Comparison of ENCODE assay signal across 16 cellular contexts in genomic region chr1:47887060-47887851, GRCh38.
DNase-seq lines count a peak whose midpoint lies in the region; ATAC-seq, FAIRE-seq and TF ChIP-seq lines count a peak whose summit lies in the region.
"Had no signal": no experiment of that assay in that cellular context is flagged by ENCODE, and none has a peak within 500 bp of the region (broad histone marks: within the 10 kb centered on the region; RNA-seq: fewer than 3 reads in every experiment).

No MANE protein-coding gene starts in this region.

- H3K36me3 Mint-ChIP-seq in WTC11: no peaks in the 10 kb centered on the region
- H3K36me3 Mint-ChIP-seq in endodermal cell (ENCODE audit: low read depth): peaks cover 2% of the 10 kb centered on the region
- H3K36me3 Mint-ChIP-seq in progenitor cell of endocrine pancreas (ENCODE audit: insufficient read depth): no peaks in the 10 kb centered on the region
- no peaks in the 10 kb centered on the region for H3K36me3 Mint-ChIP-seq in effector memory CD8-positive, alpha-beta T cell (ENCODE audit: insufficient read depth)
- H3K36me3 Mint-ChIP-seq: CD14-positive monocyte; CD4-positive, alpha-beta memory T cell had no signal

- H3K4me1 ChIP-seq in HepG2 (ENCODE audit: insufficient read depth, low read length) (peaks cover 59% of the 10 kb centered on the region), right lobe of liver (no peaks in the 10 kb centered on the region), endodermal cell (ENCODE audit: control insufficient read depth, insufficient read depth, low read length) (peaks cover 10% of the 10 kb centered on the region)
- H3K4me1 ChIP-seq: BLaER1, HAP-1 had no signal

- BruUV-seq in HepG2 (replicated peaks; lab: Mats Ljungman, UMichigan): no TSS peak

- H3K4me2 ChIP-seq in HepG2 (ENCODE audit: low read depth, low read length): no peak overlapping the region; the same call in 1 of the 2 replicates
- H3K4me2 ChIP-seq: BLaER1 had no signal

- no peak for TF ChIP-seq POLR2A in HepG2 (IDR thresholded peaks at IDR 0.05; ENCODE audit: insufficient read depth in 1 of 2, low read depth in 2 of 2, low read length in 2 of 2)
- no peak for TF ChIP-seq POLR2A in right lobe of liver (IDR thresholded peaks at IDR 0.05)

- CTCF ChIA-PET in HepG2 (lab: Yijun Ruan, JAX; ENCODE audit: low intra/inter-chr PET ratio, low total read pairs): no interaction called here
- CTCF ChIA-PET in WTC11 (lab: Charles Lee): no interaction called here

- TF ChIP-seq CTCF in HepG2 (CRISPR knock-in tag; IDR thresholded peaks at IDR 0.05): no peak
- TF ChIP-seq CTCF in right lobe of liver (IDR thresholded peaks at IDR 0.05): no peak
- no peak for TF ChIP-seq CTCF in WTC11 (IDR thresholded peaks at IDR 0.05)
- TF ChIP-seq CTCF in endodermal cell (conservative IDR thresholded peaks at IDR 0.05): no peak
- no peak for TF ChIP-seq CTCF in progenitor cell of endocrine pancreas (IDR thresholded peaks at IDR 0.05; ENCODE audit: unreplicated experiment)

- DNase-seq in HepG2 (ENCODE audit: low spot score) (no peak), right lobe of liver (no peak), WTC11 (ENCODE audit: low spot score) (no peak), endodermal cell (peak; percentile 72), progenitor cell of endocrine pancreas (ENCODE audit: low spot score, unreplicated experiment) (no peak), NCI-H2029 treated with DMSO at 0.1 percent for 48 hours (lab: John Stamatoyannopoulos, UW) (no peak)
- no peak for DNase-seq in effector memory CD8-positive, alpha-beta T cell
- DNase-seq: 8988T; Calu3; CD4-positive, alpha-beta memory T cell; DMS79 treated with DMSO at 0.1 percent for 48 hours; GF-D8 had no signal

- intact Hi-C loops in HepG2 (cut with micrococcal nuclease; ENCODE audit: unreplicated experiment): no loop called here
- intact Hi-C loops in right lobe of liver (cut with DNase I): no loop called here

- H3K9me3 ChIP-seq in HepG2 (ENCODE audit: low read length) (no peaks in the 10 kb centered on the region), right lobe of liver (no peaks in the 10 kb centered on the region), endodermal cell (ENCODE audit: control insufficient read depth, low read length) (no peaks in the 10 kb centered on the region)
- H3K9me3 ChIP-seq: BLaER1, HAP-1 had no signal

- no peaks in the 10 kb centered on the region for H3K79me2 ChIP-seq in HepG2 (ENCODE audit: insufficient read depth, low read length)

- H3K9ac ChIP-seq in HepG2 (ENCODE audit: insufficient read depth, low read depth, low read length): no peak overlapping the region
- no peak overlapping the region for H3K9ac ChIP-seq in endodermal cell (ENCODE audit: extremely low read depth, low read length, poor library complexity, severe bottlenecking)
- H3K9ac ChIP-seq: BLaER1 had no signal

- POLR2A ChIA-PET in HepG2 (lab: Yijun Ruan, JAX) (interaction anchor here (1.2 kb wide), 1 partner anchor 32 kb away, joined by 3 read pairs; no protein-coding TSS in a partner anchor), WTC11 (lab: Charles Lee) (no interaction called here)

- TF ChIP-seq EP300 in HepG2 (IDR thresholded peaks at IDR 0.05; ENCODE audit: low read depth in 2 of 2, low read length in 2 of 2) (no peak), HepG2 (CRISPR knock-in tag; IDR thresholded peaks at IDR 0.05; ENCODE audit: borderline replicate concordance) (no peak)

- H3K9me3 Mint-ChIP-seq in WTC11: no peaks in the 10 kb centered on the region
- H3K9me3 Mint-ChIP-seq in endodermal cell: no peaks in the 10 kb centered on the region
- no peaks in the 10 kb centered on the region for H3K9me3 Mint-ChIP-seq in progenitor cell of endocrine pancreas (ENCODE audit: low read depth)
- H3K9me3 Mint-ChIP-seq in effector memory CD8-positive, alpha-beta T cell: no peaks in the 10 kb centered on the region
- H3K9me3 Mint-ChIP-seq: CD14-positive monocyte; CD4-positive, alpha-beta memory T cell had no signal

- no peaks in the 10 kb centered on the region for H3K36me3 ChIP-seq in HepG2 (replicated peaks in 1 of 2; ENCODE audit: control insufficient read depth in 1 of 2, insufficient read depth in 2 of 2, low read length in 2 of 2)
- H3K36me3 ChIP-seq in right lobe of liver: no peaks in the 10 kb centered on the region
- H3K36me3 ChIP-seq in endodermal cell (ENCODE audit: control insufficient read depth, insufficient read depth, low read length): peaks cover 10% of the 10 kb centered on the region
- H3K36me3 ChIP-seq: BLaER1, HAP-1 had no signal

- H3K27ac Mint-ChIP-seq in WTC11: no peak overlapping the region
- H3K27ac Mint-ChIP-seq in endodermal cell: no peak overlapping the region
- no peak overlapping the region for H3K27ac Mint-ChIP-seq in progenitor cell of endocrine pancreas
- no peak overlapping the region for H3K27ac Mint-ChIP-seq in effector memory CD8-positive, alpha-beta T cell
- H3K27ac Mint-ChIP-seq: CD14-positive monocyte; CD4-positive, alpha-beta memory T cell had no signal

- no peak overlapping the region for H3K4me3 Mint-ChIP-seq in WTC11
- no peak overlapping the region for H3K4me3 Mint-ChIP-seq in endodermal cell
- no peak overlapping the region for H3K4me3 Mint-ChIP-seq in progenitor cell of endocrine pancreas (ENCODE audit: low read depth)
- no peak overlapping the region for H3K4me3 Mint-ChIP-seq in effector memory CD8-positive, alpha-beta T cell
- H3K4me3 Mint-ChIP-seq: CD14-positive monocyte; CD4-positive, alpha-beta memory T cell had no signal

- in situ Hi-C loops in HepG2 (cut with HindIII; ENCODE audit: extremely low pct_ligation_motif_present, low pct_unique_long_range_greater_than_20kb): no loop called here

- ATAC-seq in HepG2 (no peak; the same call in 2 of the 3 replicates), right lobe of liver (no peak), WTC11 (peak; percentile 76)
- ATAC-seq in effector memory CD8-positive, alpha-beta T cell (replicated peaks): no peak

- peaks cover 15% of the 10 kb centered on the region for H3K4me1 Mint-ChIP-seq in WTC11
- H3K4me1 Mint-ChIP-seq in endodermal cell: peaks cover 19% of the 10 kb centered on the region
- peaks cover 4% of the 10 kb centered on the region for H3K4me1 Mint-ChIP-seq in progenitor cell of endocrine pancreas (ENCODE audit: low read depth)
- H3K4me1 Mint-ChIP-seq in effector memory CD8-positive, alpha-beta T cell (ENCODE audit: low read depth in 2 of 2): no peaks in the 10 kb centered on the region
- H3K4me1 Mint-ChIP-seq: CD14-positive monocyte; CD4-positive, alpha-beta memory T cell had no signal

- TF ChIP-seq RAD21 in HepG2 (CRISPR knock-in tag; IDR thresholded peaks at IDR 0.05): no peak

- H3K27me3 Mint-ChIP-seq in WTC11 (ENCODE audit: low read depth) (no peaks in the 10 kb centered on the region), endodermal cell (ENCODE audit: insufficient read depth) (no peaks in the 10 kb centered on the region), progenitor cell of endocrine pancreas (no peaks in the 10 kb centered on the region)
- peaks cover 11 to 22% of the 10 kb centered on the region in 2 donors for H3K27me3 Mint-ChIP-seq in effector memory CD8-positive, alpha-beta T cell

- no peak for FAIRE-seq in HepG2 (lab: Jason Lieb, UNC)
- FAIRE-seq: HTR-8/SVneo had no signal

- no peak overlapping the region for H3K4me3 ChIP-seq in HepG2 (replicated peaks in 1 of 3; ENCODE audit: insufficient read depth in 1 of 3, low read depth in 2 of 3, low read length in 3 of 3)
- H3K4me3 ChIP-seq in right lobe of liver: no peak overlapping the region
- H3K4me3 ChIP-seq in endodermal cell (ENCODE audit: low read length): no peak overlapping the region
- H3K4me3 ChIP-seq: BLaER1, HAP-1 had no signal

- no peaks in the 10 kb centered on the region for H4K20me1 ChIP-seq in HepG2 (ENCODE audit: insufficient read depth, low read length)
- H4K20me1 ChIP-seq: BLaER1 had no signal

- 61% methylated on average over 9 of the region's 10 CpGs for WGBS in HepG2 (ENCODE audit: low lambda C conversion rate)
- WGBS in right lobe of liver (ENCODE audit: insufficient coverage, low coverage, low lambda C conversion rate, missing lambda C conversion rate): 100% methylated on average over 1 of the region's 10 CpGs
- WGBS in endodermal cell (ENCODE audit: insufficient coverage in 1 of 2, insufficient read length in 1 of 2), 2 experiments: 81 to 83% methylated on average over 8 to 10 of the region's 10 CpGs

- no peaks in the 10 kb centered on the region for H3K27me3 ChIP-seq in HepG2 (ENCODE audit: control insufficient read depth in 1 of 2, insufficient read depth in 2 of 2, low read length in 2 of 2)
- no peaks in the 10 kb centered on the region for H3K27me3 ChIP-seq in right lobe of liver
- H3K27me3 ChIP-seq in endodermal cell (ENCODE audit: control insufficient read depth, insufficient read depth, low read length, poor library complexity, severe bottlenecking): no peaks in the 10 kb centered on the region
- H3K27me3 ChIP-seq: BLaER1 had no signal

- no peak overlapping the region for H2AFZ ChIP-seq in HepG2 (ENCODE audit: low read length)

- H3K27ac ChIP-seq in HepG2 (ENCODE audit: extremely low read length, insufficient read depth, low read length) (no peak overlapping the region), right lobe of liver (no peak overlapping the region), endodermal cell (ENCODE audit: low read depth, low read length) (no peak overlapping the region)
- H3K27ac ChIP-seq: BLaER1 had no signal

TF ChIP-seq in HepG2, 621 proteins besides CTCF, POLR2A, EP300 and RAD21:
- no peak for TF ChIP-seq PRPF4 (IDR thresholded peaks at IDR 0.05; ENCODE audit: low read depth, low read length, poor library complexity, severe bottlenecking)
- TF ChIP-seq ZNF768 (CRISPR knock-in tag; IDR thresholded peaks at IDR 0.05): peak; percentile 76; the same call in 1 of the 2 replicates

TF ChIP-seq in WTC11, 78 proteins besides CTCF, POLR2A, EP300 and RAD21 (continues in another document):
- TF ChIP-seq, protein P1, sequence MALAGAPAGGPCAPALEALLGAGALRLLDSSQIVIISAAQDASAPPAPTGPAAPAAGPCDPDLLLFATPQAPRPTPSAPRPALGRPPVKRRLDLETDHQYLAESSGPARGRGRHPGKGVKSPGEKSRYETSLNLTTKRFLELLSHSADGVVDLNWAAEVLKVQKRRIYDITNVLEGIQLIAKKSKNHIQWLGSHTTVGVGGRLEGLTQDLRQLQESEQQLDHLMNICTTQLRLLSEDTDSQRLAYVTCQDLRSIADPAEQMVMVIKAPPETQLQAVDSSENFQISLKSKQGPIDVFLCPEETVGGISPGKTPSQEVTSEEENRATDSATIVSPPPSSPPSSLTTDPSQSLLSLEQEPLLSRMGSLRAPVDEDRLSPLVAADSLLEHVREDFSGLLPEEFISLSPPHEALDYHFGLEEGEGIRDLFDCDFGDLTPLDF (CRISPR knock-in tag; IDR thresholded peaks at IDR 0.05): no peak
- no peak for TF ChIP-seq ZNF219 (CRISPR knock-in tag; IDR thresholded peaks at IDR 0.05; ENCODE audit: borderline replicate concordance)
